13 cellular contexts compared by ENCODE assay signal in the genomic region with DNA sequence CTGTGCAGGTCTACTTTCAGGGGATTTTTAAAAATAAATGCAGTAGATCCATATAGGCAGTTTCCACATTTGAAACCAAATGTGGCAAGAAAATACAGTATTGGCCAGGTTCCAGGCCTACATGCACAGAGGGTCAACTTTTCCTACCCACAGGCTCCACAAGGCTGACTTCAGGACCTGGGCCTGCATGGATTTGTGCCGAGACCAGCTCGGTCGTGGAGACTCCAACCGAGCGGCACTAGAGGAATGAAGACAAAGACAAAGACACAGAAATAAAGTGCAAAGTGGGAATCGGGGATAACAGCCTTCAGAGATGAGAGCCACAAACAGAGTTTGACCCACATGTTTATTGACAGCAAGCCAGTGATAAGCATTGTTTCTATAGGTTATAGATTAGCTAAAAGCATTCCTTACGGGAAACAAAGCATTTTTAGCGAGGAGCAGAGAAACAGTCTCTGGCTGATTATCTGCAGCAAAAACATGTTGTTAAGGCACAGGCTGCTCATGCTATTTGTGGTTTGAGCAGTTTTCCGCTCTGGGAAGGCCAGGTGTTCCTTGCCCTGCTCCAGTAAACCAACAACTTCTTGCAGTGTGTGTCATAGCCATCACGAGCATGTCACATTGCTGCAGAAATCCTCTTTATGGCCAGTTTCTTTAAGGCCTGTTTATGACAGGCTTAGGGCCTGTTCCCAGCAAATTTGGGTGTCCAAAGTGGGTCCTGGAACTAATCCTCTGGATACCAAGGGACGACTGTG.
"Had no signal": no experiment of that assay in that cellular context is flagged by ENCODE, and none has a peak within 500 bp of the region (broad histone marks: within the 10 kb centered on the region; RNA-seq: fewer than 3 reads in every experiment).

No MANE protein-coding gene starts in this region.

- DNase-seq: activated CD4-positive, alpha-beta memory T cell treated with anti-CD3 and anti-CD28 coated beads, Interleukin-2, amount 10 ng/mL, durations not matched to agents 7 days and 5 days; activated CD8-positive, alpha-beta memory T cell treated with anti-CD3 and anti-CD28 coated beads, Interleukin-2, amount 50 U/mL, for 4 hours; effector CD8-positive, alpha-beta T cell; glutamatergic neuron; mammary epithelial cell; stimulated activated naive CD4-positive, alpha-beta T cell; T-cell; T1000 had no signal

- H3K36me3 Mint-ChIP-seq: T-cell, type B pancreatic cell had no signal

- ATAC-seq: sciatic nerve, T-cell had no signal

- H3K27ac ChIP-seq: cardiac muscle cell, coronary artery, suprapubic skin had no signal

- H3K4me3 Mint-ChIP-seq: activated CD4-positive, alpha-beta memory T cell treated with anti-CD3 and anti-CD28 coated beads, Interleukin-2, amount 10 ng/mL, durations not matched to agents 7 days and 5 days; T-cell; type B pancreatic cell had no signal

- H3K36me3 ChIP-seq: cardiac muscle cell, suprapubic skin had no signal

- H3K27ac Mint-ChIP-seq: activated CD4-positive, alpha-beta memory T cell treated with anti-CD3 and anti-CD28 coated beads, Interleukin-2, amount 10 ng/mL, durations not matched to agents 7 days and 5 days; T-cell; type B pancreatic cell had no signal

- H3K4me1 Mint-ChIP-seq: activated CD4-positive, alpha-beta memory T cell treated with anti-CD3 and anti-CD28 coated beads, Interleukin-2, amount 10 ng/mL, durations not matched to agents 7 days and 5 days; T-cell had no signal

- H3K27me3 Mint-ChIP-seq: activated CD4-positive, alpha-beta memory T cell treated with anti-CD3 and anti-CD28 coated beads, Interleukin-2, amount 10 ng/mL, durations not matched to agents 7 days and 5 days; T-cell; type B pancreatic cell had no signal

- H3K27me3 ChIP-seq: cardiac muscle cell, suprapubic skin had no signal

- H3K4me3 ChIP-seq: cardiac muscle cell, coronary artery, suprapubic skin had no signal

- H3K4me1 ChIP-seq: suprapubic skin had no signal
